In the genomic region with DNA sequence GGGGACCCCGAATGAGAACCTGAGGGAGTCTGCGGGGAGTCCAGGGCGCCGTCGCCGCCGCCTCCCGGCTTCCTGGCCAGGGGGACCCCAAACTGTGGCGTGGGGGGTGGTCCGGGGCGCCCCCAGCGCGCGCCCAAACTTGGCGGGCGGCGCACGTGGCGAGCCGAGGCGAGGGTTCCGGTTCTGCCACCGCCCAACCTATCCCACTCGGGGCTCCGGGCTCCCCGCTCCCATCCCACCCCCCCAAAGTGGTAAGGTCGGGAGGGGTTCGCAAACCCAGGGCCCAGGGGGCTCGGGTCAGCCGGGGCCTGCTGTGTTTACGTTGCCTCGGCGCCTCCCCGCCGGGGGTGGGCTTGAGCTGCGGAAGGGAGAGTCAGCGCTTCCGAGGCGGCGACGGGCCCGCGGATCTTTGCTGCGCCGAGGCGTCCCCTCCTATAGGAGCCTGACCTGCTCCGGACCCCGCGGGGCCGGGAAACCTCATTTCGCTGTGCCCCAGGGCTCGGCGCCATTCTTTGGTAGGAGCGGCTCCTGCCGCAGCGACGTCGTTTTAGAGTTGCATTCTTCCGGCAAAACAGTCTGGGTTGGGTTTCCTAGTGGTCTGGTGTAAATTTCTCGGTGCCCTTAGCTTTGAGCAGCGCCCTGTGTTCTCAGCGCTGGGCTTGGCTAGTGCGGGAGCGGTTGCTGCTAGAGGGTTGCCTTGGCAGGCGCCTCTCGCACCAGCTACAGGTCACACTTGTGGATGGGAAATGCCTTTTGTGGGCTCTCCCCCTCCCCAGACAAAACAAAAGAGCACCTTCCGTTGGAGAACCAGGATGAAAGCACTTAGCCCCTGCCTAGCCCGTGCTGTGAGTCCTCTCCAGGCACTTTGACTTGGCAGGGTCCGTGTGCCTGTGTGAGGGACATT, we compare ENCODE assay signal across 8 cellular contexts. TPM values are rescaled to one million over a fixed set of nuclear protein-coding genes. Genes with fewer than 3 reads are reported as not detected.
DNase-seq lines count a peak whose midpoint lies in the region; ATAC-seq and TF ChIP-seq lines count a peak whose summit lies in the region.

No MANE protein-coding gene starts in this region.

- intact Hi-C loops in left lung (cut with DNase I) = no loop called here

- H3K36me3 ChIP-seq in BLaER1 = peaks cover 46% of the 10 kb centered on the region
- peaks cover 5 to 18% of the 10 kb centered on the region in 2 donors for H3K36me3 ChIP-seq in left lung

- H3K27ac Mint-ChIP-seq in WTC11 = peak overlapping the region; percentile 96
- peak overlapping the region; percentile 96 for H3K27ac Mint-ChIP-seq in central memory CD8-positive, alpha-beta T cell (ENCODE audit: low read depth)

- no peaks in the 10 kb centered on the region; the same call in 1 of the 2 replicates for H3K27me3 Mint-ChIP-seq in WTC11 (ENCODE audit: low read depth)
- no peaks in the 10 kb centered on the region for H3K27me3 Mint-ChIP-seq in central memory CD8-positive, alpha-beta T cell

- peak overlapping the region; percentile 95 for H3K4me3 Mint-ChIP-seq in WTC11
- H3K4me3 Mint-ChIP-seq in central memory CD8-positive, alpha-beta T cell = peak overlapping the region; percentile 94

- DNase-seq in WTC11 (ENCODE audit: low spot score) (peak; percentile 48), left lung (peak; percentile 71 to 89), mucosa of gallbladder (ENCODE audit: low spot score) (no peak)
- peak; percentile 48 to 70 for DNase-seq in central memory CD8-positive, alpha-beta T cell (ENCODE audit: low spot score in 2 of 2)
- DNase-seq in stimulated activated CD4-positive, alpha-beta T cell treated with anti-CD3 and anti-CD28 coated beads, TNF-alpha, amount 100 ng/mL, for 4 hours (ENCODE audit: low read depth in 3 of 3) = peak; percentile 32 to 47 (median 33)

- H3K27ac ChIP-seq in BLaER1 (peak overlapping the region; percentile 100), left lung (peak overlapping the region; percentile 90 to 94)

- H3K4me2 ChIP-seq in BLaER1 = peak overlapping the region; percentile 93

- no peaks in the 10 kb centered on the region for H3K27me3 ChIP-seq in BLaER1
- peaks cover 0 to 6% of the 10 kb centered on the region in 2 donors for H3K27me3 ChIP-seq in left lung

- CTCF ChIA-PET in WTC11 (lab: Charles Lee) = interaction anchor here (0.6 to 0.7 kb wide), 4 partner anchors 48 to 1696 kb away, joined by 3 read pairs; no protein-coding TSS in a partner anchor

- peak overlapping the region; percentile 100 for H3K9ac ChIP-seq in BLaER1

- TF ChIP-seq CTCF in WTC11 (IDR thresholded peaks at IDR 0.05) (no peak), left lung (IDR thresholded peaks at IDR 0.05) (no peak)

- H3K4me1 ChIP-seq in BLaER1 = peaks cover 77% of the 10 kb centered on the region
- peaks cover 44 to 72% of the 10 kb centered on the region in 2 donors for H3K4me1 ChIP-seq in left lung

- H3K4me1 Mint-ChIP-seq in WTC11 = peaks cover 43% of the 10 kb centered on the region
- H3K4me1 Mint-ChIP-seq in central memory CD8-positive, alpha-beta T cell = peaks cover 52% of the 10 kb centered on the region

- ATAC-seq in HG02943 (IDR thresholded peaks at IDR 0.05; ENCODE audit: low read depth, unreplicated experiment) (peak; percentile 4), WTC11 (no peak), left lung (peak; percentile 42), GM19452 (IDR thresholded peaks at IDR 0.05; ENCODE audit: unreplicated experiment) (no peak)
- ATAC-seq in central memory CD8-positive, alpha-beta T cell (replicated peaks; ENCODE audit: extremely low read depth, poor library complexity, severe bottlenecking) = peak; percentile 31

- peaks cover 23% of the 10 kb centered on the region for H3K36me3 Mint-ChIP-seq in WTC11
- H3K36me3 Mint-ChIP-seq in central memory CD8-positive, alpha-beta T cell (ENCODE audit: insufficient read depth) = peaks cover 28% of the 10 kb centered on the region

- no peaks in the 10 kb centered on the region for H3K9me3 Mint-ChIP-seq in WTC11
- no peaks in the 10 kb centered on the region for H3K9me3 Mint-ChIP-seq in central memory CD8-positive, alpha-beta T cell

- no peaks in the 10 kb centered on the region for H3K9me3 ChIP-seq in BLaER1
- H3K9me3 ChIP-seq in left lung = no peaks in the 10 kb centered on the region

- POLR2A ChIA-PET in WTC11 (lab: Charles Lee) = interaction anchor here (1.0 kb wide), 1 partner anchor 27 kb away, joined by 3 read pairs; no protein-coding TSS in a partner anchor

- H3K4me3 ChIP-seq in BLaER1 (peak overlapping the region; percentile 100), left lung (peak overlapping the region; percentile 91 to 97)

- H4K20me1 ChIP-seq in BLaER1 = peaks cover 52% of the 10 kb centered on the region

TF ChIP-seq in WTC11, 78 proteins besides CTCF, POLR2A, EP300 and RAD21 (continues in another document):
- TF ChIP-seq GRHL2 (CRISPR knock-in tag; IDR thresholded peaks at IDR 0.05; ENCODE audit: insufficient replicate concordance, severe bottlenecking) = no peak
- TF ChIP-seq RELA (CRISPR knock-in tag; IDR thresholded peaks at IDR 0.05; ENCODE audit: borderline replicate concordance) = peak; percentile 24; the same call in 1 of the 2 replicates
- TF ChIP-seq ATF2 (CRISPR knock-in tag; IDR thresholded peaks at IDR 0.05; ENCODE audit: borderline replicate concordance, low read depth) = no peak
- no peak for TF ChIP-seq CREM (CRISPR knock-in tag; IDR thresholded peaks at IDR 0.05)
- TF ChIP-seq NR2C2 (CRISPR knock-in tag; IDR thresholded peaks at IDR 0.05) = no peak
- TF ChIP-seq IRF1 (CRISPR knock-in tag; IDR thresholded peaks at IDR 0.05) = no peak
- peak; percentile 80; the same call in 1 of the 2 replicates for TF ChIP-seq MAX (CRISPR knock-in tag; IDR thresholded peaks at IDR 0.05)
- TF ChIP-seq FOXP1 (CRISPR knock-in tag; IDR thresholded peaks at IDR 0.05; ENCODE audit: borderline replicate concordance) = no peak
- TF ChIP-seq OVOL2 (CRISPR knock-in tag; IDR thresholded peaks at IDR 0.05; ENCODE audit: borderline replicate concordance) = no peak
- TF ChIP-seq FOXK1 (CRISPR knock-in tag; IDR thresholded peaks at IDR 0.05) = peak; percentile 20
- TF ChIP-seq ZNF281 (CRISPR knock-in tag; IDR thresholded peaks at IDR 0.05) = no peak
- no peak for TF ChIP-seq MXD4 (CRISPR knock-in tag; IDR thresholded peaks at IDR 0.05; ENCODE audit: borderline replicate concordance)

RNA-seq across cellular contexts. Expression of gene DAZAP1, which starts 1.2 kb away (rescaled TPM):
- total RNA-seq in WTC11 (2021) (338 to 360 TPM (median 339 TPM) in 3 replicates), left lung (100 to 1,000 TPM in 1 of 2 donors, 10 to 100 TPM in 1; 87.6 to 132 TPM), mucosa of gallbladder (77.7 TPM)

RNA-seq across cellular contexts. Expression of gene GAMT, which starts 7.2 kb away (rescaled TPM):
- total RNA-seq in WTC11 (2021) (27.7 to 33.6 TPM (median 28.9 TPM) in 3 replicates), left lung (10 to 100 TPM in 1 of 2 donors, 1 to 10 TPM in 1; 5.9 to 19.2 TPM), mucosa of gallbladder (27.9 TPM)

RNA-seq across cellular contexts. Expression of gene NDUFS7, which starts 24.8 kb away (rescaled TPM):
- total RNA-seq in WTC11 (2021) = 136 to 149 TPM (median 139 TPM) in 3 replicates
- total RNA-seq in left lung = 10 to 100 TPM; 84.4 to 85.4 TPM
- 121 TPM for total RNA-seq in mucosa of gallbladder

RNA-seq across cellular contexts. Expression of gene RPS15, which starts 29.6 kb away (rescaled TPM):
- total RNA-seq in WTC11 (2021) (1,932 to 2,169 TPM (median 2,158 TPM) in 3 replicates), left lung (100 to 1,000 TPM; 942 to 951 TPM), mucosa of gallbladder (877 TPM)

RNA-seq across cellular contexts. Expression of gene APC2, which starts 41.4 kb away (rescaled TPM):
- total RNA-seq in WTC11 (2021) = 1.0 to 1.4 TPM (median 1.1 TPM) in 3 replicates
- total RNA-seq in left lung = under 1 TPM; 0.06 to 0.10 TPM
- total RNA-seq in mucosa of gallbladder = 0.43 TPM

Comparison
In these comparisons a context has a peak if more than half of its experiments do, and no peak if none do; other contexts are left out.
1. ATAC-seq: peak in HG02943 (single experiment), central memory CD8-positive, alpha-beta T cell (single experiment) and left lung (single experiment); none in WTC11 (single experiment) and GM19452 (single experiment).